ENCODE assay signal across 28 cellular contexts in the genomic region with DNA sequence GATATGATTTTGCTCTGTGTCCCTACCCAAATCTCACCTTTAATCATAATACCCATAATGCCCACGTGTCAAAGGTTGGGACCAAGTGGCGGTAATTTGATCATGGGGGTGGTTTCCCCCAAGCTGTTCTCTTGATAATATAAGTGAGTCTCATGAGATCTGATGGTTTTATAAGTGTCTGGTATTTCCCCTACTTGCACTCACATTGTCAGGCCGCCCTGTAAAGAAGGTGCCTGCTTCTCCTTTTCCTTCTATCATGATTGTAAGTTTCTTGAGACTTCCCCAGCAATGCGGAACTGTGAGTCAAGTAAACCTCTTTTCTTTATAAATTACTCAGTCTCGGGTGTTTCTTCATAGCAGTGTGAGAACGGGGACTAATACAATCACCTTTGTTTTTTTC.
"Had no signal": no experiment of that assay in that cellular context is flagged by ENCODE, and none has a peak within 500 bp of the region (broad histone marks: within the 10 kb centered on the region; RNA-seq: fewer than 3 reads in every experiment).

No MANE protein-coding gene starts in this region.

- H3K27ac ChIP-seq: PC-9, Peyer's patch, SJCRH30 had no signal

- H3K4me1 ChIP-seq: Peyer's patch, SJCRH30 had no signal

- H3K9me3 ChIP-seq: MG63, Peyer's patch, SJCRH30 had no signal

- H3K4me2 ChIP-seq: PC-9 had no signal

- DNase-seq: IMR-90, Karpas-422, KG1, MG63, NCI-H1092, NCI-H1105 treated with DMSO at 0.1 percent for 48 hours, NCI-H1417 treated with DMSO at 0.1 percent for 48 hours, NCI-H146, NCI-H1694 treated with DMSO at 0.1 percent for 48 hours, NCI-H1930, NCI-H2081, NCI-H2107, NCI-H226, NCI-H446, NCI-H510A, NCI-H524 treated with DMSO at 0.1 percent for 48 hours, NCI-H69, NCI-H774, OCI-M1, PC-9, Peyer's patch, SHP77 treated with DMSO at 0.1 percent for 48 hours, SJCRH30, T-helper 1 cell, T-helper 17 cell had no signal

- H2AFZ ChIP-seq: PC-9 had no signal

- H3K36me3 ChIP-seq: MG63, Peyer's patch, SJCRH30 had no signal

- ATAC-seq: HepG2, Right ventricle myocardium inferior, SK-N-SH treated with all-trans-retinoic acid at 6 μM for 48 hours, T-helper 17 cell had no signal

- H3K4me3 ChIP-seq: MG63, PC-9, Peyer's patch, SJCRH30 had no signal

- H3K27me3 ChIP-seq: MG63, Peyer's patch, SJCRH30 had no signal
